ENCODE assay signal across 8 cellular contexts in the genomic region with DNA sequence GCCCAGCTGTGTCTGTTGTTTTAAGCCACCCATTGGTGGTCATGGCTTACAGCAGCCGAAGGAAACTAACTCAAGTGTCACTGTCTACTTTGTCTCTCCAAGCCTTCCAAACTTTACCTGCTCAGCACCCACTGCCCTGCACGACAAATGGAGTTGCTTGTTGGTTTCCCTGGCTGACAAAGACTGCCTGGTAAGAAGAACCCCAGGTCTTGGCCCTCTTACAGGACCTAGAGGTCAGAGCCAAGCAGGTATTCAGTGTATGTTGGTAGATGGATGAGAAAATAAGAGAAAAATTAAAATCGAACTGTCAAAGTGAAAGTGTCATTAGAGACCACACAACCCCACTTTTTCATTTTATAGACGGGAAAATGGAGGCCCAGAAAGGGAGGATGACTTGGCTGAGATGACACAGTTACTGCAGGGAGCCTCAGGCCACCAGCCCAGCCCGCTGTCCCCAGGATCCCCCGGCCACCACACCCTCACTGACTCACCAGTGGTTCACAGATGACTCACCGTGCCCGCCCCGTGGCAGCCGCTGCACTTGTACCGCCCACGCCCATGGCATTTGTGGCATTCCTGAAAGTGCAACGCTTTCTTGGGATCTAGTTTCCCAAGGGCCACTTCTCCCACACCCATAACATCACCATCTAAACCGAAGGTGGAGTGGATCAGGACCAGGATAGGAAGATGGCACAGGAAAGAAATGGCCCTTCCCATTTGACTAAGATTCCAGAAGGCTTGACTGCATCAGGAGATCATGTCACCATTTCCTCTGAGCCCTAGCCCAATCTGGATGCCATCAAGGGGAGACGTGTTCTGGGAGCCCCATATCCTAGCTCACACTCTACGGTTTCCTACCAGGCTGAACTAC. TPM values are rescaled to one million over a fixed set of nuclear protein-coding genes. Genes with fewer than 3 reads are reported as not detected.
DNase-seq lines count a peak whose midpoint lies in the region; ATAC-seq lines count a peak whose summit lies in the region.

No MANE protein-coding gene starts in this region.

- no peaks in the 10 kb centered on the region for H3K36me3 Mint-ChIP-seq in activated T-cell treated with anti-CD3 and anti-CD28 coated beads, Interleukin-2, amount 50 U/mL, for 72 hours (ENCODE audit: insufficient read depth in 2 of 2)

- DNase-seq in AG08396 (ENCODE audit: low spot score): peak; percentile 79
- DNase-seq in KBM-7: peak; percentile 28
- DNase-seq in activated T-cell treated with anti-CD3 and anti-CD28 coated beads, Interleukin-2, amount 50 U/mL, for 72 hours: peak; percentile 32 to 72
- peak; percentile 74 for DNase-seq in iris pigment epithelial cell (ENCODE audit: low read depth)
- peak; percentile 12 to 54 for DNase-seq in stimulated activated CD8-positive, alpha-beta memory T cell treated with anti-CD3 and anti-CD28 coated beads, Interleukin-15, amount 100 ng/mL, for 48 hours (ENCODE audit: low read depth in 2 of 2)
- DNase-seq in NCI-H524 (lab: John Stamatoyannopoulos, UW): no peak
- no peak for DNase-seq in NCI-H2081 treated with DMSO at 0.1 percent for 48 hours (lab: John Stamatoyannopoulos, UW)

- peak overlapping the region in 1 of 2 donors; percentile 16 for H3K4me3 Mint-ChIP-seq in activated T-cell treated with anti-CD3 and anti-CD28 coated beads, Interleukin-2, amount 50 U/mL, for 72 hours

- no peak overlapping the region for H3K27ac Mint-ChIP-seq in activated T-cell treated with anti-CD3 and anti-CD28 coated beads, Interleukin-2, amount 50 U/mL, for 72 hours

- H3K9me3 Mint-ChIP-seq in activated T-cell treated with anti-CD3 and anti-CD28 coated beads, Interleukin-2, amount 50 U/mL, for 72 hours: no peaks in the 10 kb centered on the region

- peaks cover 6% of the 10 kb centered on the region for H3K27me3 Mint-ChIP-seq in activated T-cell treated with anti-CD3 and anti-CD28 coated beads, Interleukin-2, amount 50 U/mL, for 72 hours (ENCODE audit: low read depth)

- H3K4me1 Mint-ChIP-seq in activated T-cell treated with anti-CD3 and anti-CD28 coated beads, Interleukin-2, amount 50 U/mL, for 72 hours (ENCODE audit: low read depth): no peaks in the 10 kb centered on the region

- peak; percentile 60 for ATAC-seq in GM19351 (IDR thresholded peaks at IDR 0.05; ENCODE audit: unreplicated experiment)
- peak; percentile 41 to 96 for ATAC-seq in activated T-cell treated with anti-CD3 and anti-CD28 coated beads, Interleukin-2, amount 50 U/mL, for 72 hours (replicated peaks in 1 of 2)

- in situ Hi-C loops in KBM-7 (cut with MboI; ENCODE audit: low pct_unique_long_range_greater_than_20kb, low sequenced_read_pairs): no loop called here

RNA-seq across cellular contexts. Expression of a gene that starts 15.2 kb away (rescaled TPM):
- total RNA-seq in activated T-cell treated with anti-CD3 and anti-CD28 coated beads, Interleukin-2, amount 50 U/mL, for 72 hours: under 1 TPM; 0.31 to 0.49 TPM

Comparison
In these comparisons a context has a peak if more than half of its experiments do, and no peak if none do; other contexts are left out.
1. DNase-seq: peak in AG08396 (single experiment), KBM-7 (single experiment), activated T-cell treated with anti-CD3 and anti-CD28 coated beads, Interleukin-2, amount 50 U/mL, for 72 hours (2 of 2), iris pigment epithelial cell (single experiment) and stimulated activated CD8-positive, alpha-beta memory T cell treated with anti-CD3 and anti-CD28 coated beads, Interleukin-15, amount 100 ng/mL, for 48 hours (2 of 2); none in NCI-H524 (0 of 2) and NCI-H2081 treated with DMSO at 0.1 percent for 48 hours (single experiment).